Comparison of ENCODE assay signal across 8 cellular contexts in genomic region chr11:64996710-64997380, GRCh38. TPM values are rescaled to one million over a fixed set of nuclear protein-coding genes. Genes with fewer than 3 reads are reported as not detected.
DNase-seq lines count a peak whose midpoint lies in the region; ATAC-seq and TF ChIP-seq lines count a peak whose summit lies in the region.

Gene BATF2 (minus strand): TSS chr11:64996971. CDS start chr11:64996914, 57 bp downstream.

- H3K27ac Mint-ChIP-seq in IgD-negative memory B cell (peak within 1 kb of the TSS in 2 of 3 donors; percentile 5 to 83), endodermal cell (no peak within 1 kb of the TSS)

- peak within 1 kb of the TSS; percentile 68 to 94 (median 87) for H3K4me3 Mint-ChIP-seq in IgD-negative memory B cell
- H3K4me3 Mint-ChIP-seq in endodermal cell, result peak within 1 kb of the TSS; percentile 5

- H3K27me3 ChIP-seq in endodermal cell (ENCODE audit: control insufficient read depth, insufficient read depth, low read length, poor library complexity, severe bottlenecking) (no peaks in the 10 kb centered on the region), thoracic aorta (replicated peaks; ENCODE audit: insufficient read depth) (no peaks in the 10 kb centered on the region)

- H3K27ac ChIP-seq in endodermal cell (ENCODE audit: low read depth, low read length) (no peak within 1 kb of the TSS), thoracic aorta (peak within 1 kb of the TSS; percentile 55)

- H3K27me3 Mint-ChIP-seq in IgD-negative memory B cell (no peaks in the 10 kb centered on the region), endodermal cell (ENCODE audit: insufficient read depth) (no peaks in the 10 kb centered on the region)

- no peak within 1 kb of the TSS for H3K4me3 ChIP-seq in endodermal cell (ENCODE audit: low read length)
- peak within 1 kb of the TSS; percentile 68 for H3K4me3 ChIP-seq in thoracic aorta

- H3K36me3 Mint-ChIP-seq in IgD-negative memory B cell (no peaks in the 10 kb centered on the region), endodermal cell (ENCODE audit: low read depth) (no peaks in the 10 kb centered on the region)

- TF ChIP-seq CTCF in endodermal cell (conservative IDR thresholded peaks at IDR 0.05) (peak; percentile 78), thoracic aorta (IDR thresholded peaks at IDR 0.05) (peak; percentile 48)

- H3K9ac ChIP-seq in endodermal cell (ENCODE audit: extremely low read depth, low read length, poor library complexity, severe bottlenecking), result no peak within 1 kb of the TSS

- H3K9me3 ChIP-seq in endodermal cell (ENCODE audit: control insufficient read depth, low read length), result no peaks in the 10 kb centered on the region
- H3K9me3 ChIP-seq in thoracic aorta, result no peaks in the 10 kb centered on the region

- no peaks in the 10 kb centered on the region for H3K4me1 ChIP-seq in endodermal cell (ENCODE audit: control insufficient read depth, insufficient read depth, low read length)
- H3K4me1 ChIP-seq in thoracic aorta (ENCODE audit: control insufficient read depth in 1 of 2, low read depth in 2 of 2), result peaks cover 5 to 13% of the 10 kb centered on the region in 2 donors

- no peaks in the 10 kb centered on the region for H3K36me3 ChIP-seq in endodermal cell (ENCODE audit: control insufficient read depth, insufficient read depth, low read length)
- H3K36me3 ChIP-seq in thoracic aorta, result no peaks in the 10 kb centered on the region

- peak; percentile 83 for ATAC-seq in thoracic aorta (ENCODE audit: insufficient number of reproducible peaks, low FRiP score, low read depth)

- H3K9me3 Mint-ChIP-seq in IgD-negative memory B cell (no peaks in the 10 kb centered on the region), endodermal cell (no peaks in the 10 kb centered on the region)

- H3K4me1 Mint-ChIP-seq in IgD-negative memory B cell, result peaks cover 10 to 23% (median 16%) of the 10 kb centered on the region in 3 donors
- peaks cover 7% of the 10 kb centered on the region for H3K4me1 Mint-ChIP-seq in endodermal cell

- DNase-seq in DMS53 (lab: John Stamatoyannopoulos, UW), result peak; percentile 91
- peak; percentile 82 to 85 for DNase-seq in SHP77 (lab: John Stamatoyannopoulos, UW)
- DNase-seq in endodermal cell, result peak; percentile 92
- DNase-seq in lung microvascular endothelial cell (ENCODE audit: low read depth in 2 of 2), result peak; percentile 63 to 79
- DNase-seq in thoracic aorta (ENCODE audit: low spot score), result peak; percentile 29
- no peak for DNase-seq in KG1 (lab: John Stamatoyannopoulos, UW)
- DNase-seq in central memory CD4-positive, alpha-beta T cell, result no peak

- 21 to 37% methylated on average over 3 to 9 of the region's 9 CpGs for whole genome bisulfite sequencing in endodermal cell (ENCODE audit: insufficient coverage in 1 of 2, insufficient read length in 1 of 2), 2 experiments

RNA-seq across cellular contexts. Expression of gene BATF2, which starts in this region (rescaled TPM):
- polyA plus RNA-seq in IgD-negative memory B cell, result 0.29 TPM
- total RNA-seq in endodermal cell (under 1 TPM in 1 of 2 donors, not detected in 1; 0.27 TPM), lung microvascular endothelial cell (0.20 and 0.44 TPM in 2 replicates), thoracic aorta (1 to 10 TPM in 1 of 2 donors, under 1 TPM in 1; 0.92 to 2.6 TPM)
- 0.25 TPM for polyA plus RNA-seq in endodermal cell (2013, experiment 1 of 2)
- 0.17 TPM for polyA plus RNA-seq in endodermal cell (2013, experiment 2 of 2)

Comparison
In these comparisons a context has a peak if more than half of its experiments do, and no peak if none do; other contexts are left out.
1. Peak in DNase-seq in endodermal cell; RNA of the gene not detected or under 1 TPM.
2. Peak in DNase-seq in lung microvascular endothelial cell; RNA of the gene not detected or under 1 TPM.
3. DNase-seq: peak in DMS53 (single experiment), SHP77 (2 of 2) and thoracic aorta (single experiment); none in KG1 (single experiment) and central memory CD4-positive, alpha-beta T cell (single experiment).